1 cellular context compared by ENCODE assay signal in the genomic region with DNA sequence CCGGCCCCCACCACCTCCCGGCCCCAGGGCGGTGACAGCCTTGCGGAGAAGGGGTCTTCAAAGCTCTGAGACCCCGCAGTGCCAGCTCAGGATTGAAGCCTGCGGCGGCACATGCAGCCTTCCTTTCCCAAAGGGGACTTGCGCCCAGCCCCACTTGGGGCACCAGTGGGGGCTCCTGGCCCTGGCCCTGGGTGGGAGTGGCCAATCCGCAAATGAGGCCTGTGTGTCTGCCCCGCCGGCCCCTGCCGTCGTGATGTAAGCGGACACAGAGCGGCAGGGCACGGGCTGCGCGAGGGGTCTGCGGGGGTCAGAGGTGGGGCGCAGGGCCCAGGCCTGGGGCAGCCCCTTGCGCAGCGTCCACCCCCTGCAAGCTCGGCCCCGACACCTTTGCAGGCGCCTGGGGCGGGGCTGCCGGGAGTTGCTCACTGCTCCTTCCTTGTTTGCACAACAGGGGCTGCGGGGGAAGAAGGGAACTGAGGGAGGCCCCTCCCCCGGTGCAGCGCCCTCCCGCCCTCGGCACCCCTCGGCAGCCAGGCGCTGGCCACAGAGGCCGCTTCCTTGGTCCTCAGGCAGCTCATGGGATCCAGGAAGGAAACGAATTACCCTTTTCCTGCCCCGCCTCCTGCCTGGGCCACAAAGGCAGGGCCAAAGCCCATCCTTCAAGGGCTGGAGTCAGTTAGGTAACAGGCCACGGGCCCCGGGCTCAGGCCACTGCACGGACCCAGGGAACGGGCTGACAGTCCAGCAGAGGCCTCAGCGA.
TF ChIP-seq lines count a peak whose summit lies in the region.

No MANE protein-coding gene starts in this region.

TF ChIP-seq in HepG2, 621 proteins besides CTCF, POLR2A, EP300 and RAD21 (continued from another document):
- TF ChIP-seq MED8 (CRISPR knock-in tag; IDR thresholded peaks at IDR 0.05; ENCODE audit: insufficient replicate concordance) (peak; percentile 75), GATA4 (IDR thresholded peaks at IDR 0.05; ENCODE audit: borderline replicate concordance, low read depth) (peak; percentile 52; the same call in 1 of the 2 replicates), ZSCAN12 (CRISPR knock-in tag; IDR thresholded peaks at IDR 0.05) (no peak), AGO1 (IDR thresholded peaks at IDR 0.05; ENCODE audit: low read depth, low read length, poor library complexity, severe bottlenecking) (peak; percentile 89), ZNF850 (CRISPR knock-in tag; conservative IDR thresholded peaks at IDR 0.05) (no peak; the same call in 1 of the 2 replicates), ZBTB20 (CRISPR knock-in tag; IDR thresholded peaks at IDR 0.05; ENCODE audit: borderline replicate concordance, low read depth) (peak; percentile 64), ZMYM4 (CRISPR knock-in tag; IDR thresholded peaks at IDR 0.05) (0 out of 2 replicates have a peak, but pooled peaks have one; percentile 40), HCFC1 (IDR thresholded peaks at IDR 0.05; ENCODE audit: low read depth, low read length) (no peak), ISX (CRISPR knock-in tag; conservative IDR thresholded peaks at IDR 0.05) (no peak), NPAS2 (CRISPR knock-in tag; IDR thresholded peaks at IDR 0.05; ENCODE audit: borderline replicate concordance) (no peak), ARID2 (CRISPR knock-in tag; IDR thresholded peaks at IDR 0.05; ENCODE audit: borderline replicate concordance) (no peak), PAF1 (CRISPR knock-in tag; IDR thresholded peaks at IDR 0.05) (0 out of 2 replicates have a peak, but pooled peaks have one; percentile 47), NR2C2 (CRISPR knock-in tag; IDR thresholded peaks at IDR 0.05; ENCODE audit: borderline replicate concordance) (peak; percentile 79), NCOA2 (CRISPR knock-in tag; IDR thresholded peaks at IDR 0.05) (peak; percentile 72), ZNF17 (CRISPR knock-in tag; IDR thresholded peaks at IDR 0.05) (peak; percentile 67; the same call in 1 of the 2 replicates)
- TF ChIP-seq, protein P1, sequence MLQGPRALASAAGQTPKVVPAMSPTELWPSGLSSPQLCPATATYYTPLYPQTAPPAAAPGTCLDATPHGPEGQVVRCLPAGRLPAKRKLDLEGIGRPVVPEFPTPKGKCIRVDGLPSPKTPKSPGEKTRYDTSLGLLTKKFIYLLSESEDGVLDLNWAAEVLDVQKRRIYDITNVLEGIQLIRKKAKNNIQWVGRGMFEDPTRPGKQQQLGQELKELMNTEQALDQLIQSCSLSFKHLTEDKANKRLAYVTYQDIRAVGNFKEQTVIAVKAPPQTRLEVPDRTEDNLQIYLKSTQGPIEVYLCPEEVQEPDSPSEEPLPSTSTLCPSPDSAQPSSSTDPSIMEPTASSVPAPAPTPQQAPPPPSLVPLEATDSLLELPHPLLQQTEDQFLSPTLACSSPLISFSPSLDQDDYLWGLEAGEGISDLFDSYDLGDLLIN (CRISPR knock-in tag; IDR thresholded peaks at IDR 0.05; ENCODE audit: borderline replicate concordance): no peak
- TF ChIP-seq, protein P2, sequence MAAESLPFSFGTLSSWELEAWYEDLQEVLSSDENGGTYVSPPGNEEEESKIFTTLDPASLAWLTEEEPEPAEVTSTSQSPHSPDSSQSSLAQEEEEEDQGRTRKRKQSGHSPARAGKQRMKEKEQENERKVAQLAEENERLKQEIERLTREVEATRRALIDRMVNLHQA (CRISPR knock-in tag; IDR thresholded peaks at IDR 0.05): no peak
- TF ChIP-seq, protein P3, sequence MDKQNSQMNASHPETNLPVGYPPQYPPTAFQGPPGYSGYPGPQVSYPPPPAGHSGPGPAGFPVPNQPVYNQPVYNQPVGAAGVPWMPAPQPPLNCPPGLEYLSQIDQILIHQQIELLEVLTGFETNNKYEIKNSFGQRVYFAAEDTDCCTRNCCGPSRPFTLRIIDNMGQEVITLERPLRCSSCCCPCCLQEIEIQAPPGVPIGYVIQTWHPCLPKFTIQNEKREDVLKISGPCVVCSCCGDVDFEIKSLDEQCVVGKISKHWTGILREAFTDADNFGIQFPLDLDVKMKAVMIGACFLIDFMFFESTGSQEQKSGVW (CRISPR knock-in tag; IDR thresholded peaks at IDR 0.05; ENCODE audit: borderline replicate concordance): no peak
- TF ChIP-seq, protein P4, sequence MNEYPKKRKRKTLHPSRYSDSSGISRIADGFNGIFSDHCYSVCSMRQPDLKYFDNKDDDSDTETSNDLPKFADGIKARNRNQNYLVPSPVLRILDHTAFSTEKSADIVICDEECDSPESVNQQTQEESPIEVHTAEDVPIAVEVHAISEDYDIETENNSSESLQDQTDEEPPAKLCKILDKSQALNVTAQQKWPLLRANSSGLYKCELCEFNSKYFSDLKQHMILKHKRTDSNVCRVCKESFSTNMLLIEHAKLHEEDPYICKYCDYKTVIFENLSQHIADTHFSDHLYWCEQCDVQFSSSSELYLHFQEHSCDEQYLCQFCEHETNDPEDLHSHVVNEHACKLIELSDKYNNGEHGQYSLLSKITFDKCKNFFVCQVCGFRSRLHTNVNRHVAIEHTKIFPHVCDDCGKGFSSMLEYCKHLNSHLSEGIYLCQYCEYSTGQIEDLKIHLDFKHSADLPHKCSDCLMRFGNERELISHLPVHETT (CRISPR knock-in tag; conservative IDR thresholded peaks at IDR 0.05): 0 out of 2 replicates have a peak, but pooled peaks have one; percentile 49
